Comparison of ENCODE assay signal across 23 cellular contexts in genomic region chr17:17570798-17571716, GRCh38. TPM values are rescaled to one million over a fixed set of nuclear protein-coding genes. Genes with fewer than 3 reads are reported as not detected.
DNase-seq lines count a peak whose midpoint lies in the region; ATAC-seq and TF ChIP-seq lines count a peak whose summit lies in the region.
"Had no signal": no experiment of that assay in that cellular context is flagged by ENCODE, and none has a peak within 500 bp of the region (broad histone marks: within the 10 kb centered on the region; RNA-seq: fewer than 3 reads in every experiment).

No MANE protein-coding gene starts in this region.

- no peaks in the 10 kb centered on the region for H3K27me3 ChIP-seq in endodermal cell (ENCODE audit: control insufficient read depth, insufficient read depth, low read length, poor library complexity, severe bottlenecking)
- H3K27me3 ChIP-seq: dorsolateral prefrontal cortex, gastrocnemius medialis had no signal

- H3K9me3 Mint-ChIP-seq in stimulated activated effector memory CD8-positive, alpha-beta T cell treated with anti-CD3 and anti-CD28 coated beads, Interleukin-12 subunit alpha, Interleukin-12 subunit beta, amount 100 ng/mL, for 72 hours, result no peaks in the 10 kb centered on the region
- H3K9me3 Mint-ChIP-seq in endodermal cell, result no peaks in the 10 kb centered on the region
- no peaks in the 10 kb centered on the region for H3K9me3 Mint-ChIP-seq in activated CD4-positive, alpha-beta memory T cell treated with anti-CD3 and anti-CD28 coated beads, Interleukin-2, amount 10 ng/mL, durations not matched to agents 7 days and 5 days
- H3K9me3 Mint-ChIP-seq in activated T-cell treated with anti-CD3 and anti-CD28 coated beads, Interleukin-2, amount 50 U/mL, for 72 hours, result no peaks in the 10 kb centered on the region
- H3K9me3 Mint-ChIP-seq: activated CD8-positive, alpha-beta T cell treated with anti-CD3 and anti-CD28 coated beads for 36 hours; immature natural killer cell; naive thymus-derived CD4-positive, alpha-beta T cell had no signal

- DNase-seq in DMS 273 (lab: John Stamatoyannopoulos, UW; ENCODE audit: unreplicated experiment), result peak; percentile 67
- DNase-seq in DMS 273 treated with DMSO at 0.1 percent for 48 hours (lab: John Stamatoyannopoulos, UW), result no peak
- DNase-seq in T-helper 17 cell, result no peak
- peak; percentile 47 for DNase-seq in left cardiac atrium
- no peak for DNase-seq in stimulated activated effector memory CD8-positive, alpha-beta T cell treated with anti-CD3 and anti-CD28 coated beads, Interleukin-12 subunit alpha, Interleukin-12 subunit beta, amount 100 ng/mL, for 72 hours (ENCODE audit: low spot score in 2 of 2)
- no peak for DNase-seq in endodermal cell
- DNase-seq in activated CD4-positive, alpha-beta memory T cell treated with anti-CD3 and anti-CD28 coated beads, Interleukin-2, amount 10 ng/mL, durations not matched to agents 7 days and 5 days, result no peak
- DNase-seq in activated T-cell treated with anti-CD3 and anti-CD28 coated beads, Interleukin-2, amount 50 U/mL, for 72 hours, result no peak
- DNase-seq: GDM1; immature natural killer cell; mammary epithelial cell; naive thymus-derived CD4-positive, alpha-beta T cell; stimulated activated CD8-positive, alpha-beta memory T cell treated with anti-CD3 and anti-CD28 coated beads, Interleukin-4, amount 100 ng/mL, for 48 hours; T-helper 1 cell had no signal

- H3K27me3 Mint-ChIP-seq in T-helper 17 cell (no peaks in the 10 kb centered on the region), endodermal cell (ENCODE audit: insufficient read depth) (no peaks in the 10 kb centered on the region)
- no peaks in the 10 kb centered on the region for H3K27me3 Mint-ChIP-seq in activated CD4-positive, alpha-beta memory T cell treated with anti-CD3 and anti-CD28 coated beads, Interleukin-2, amount 10 ng/mL, durations not matched to agents 7 days and 5 days
- no peaks in the 10 kb centered on the region for H3K27me3 Mint-ChIP-seq in activated T-cell treated with anti-CD3 and anti-CD28 coated beads, Interleukin-2, amount 50 U/mL, for 72 hours (ENCODE audit: low read depth)
- H3K27me3 Mint-ChIP-seq: activated CD8-positive, alpha-beta T cell treated with anti-CD3 and anti-CD28 coated beads for 36 hours; activated naive CD8-positive, alpha-beta T cell; naive thymus-derived CD4-positive, alpha-beta T cell had no signal

- no peak overlapping the region for H3K27ac ChIP-seq in endodermal cell (ENCODE audit: low read depth, low read length)
- H3K27ac ChIP-seq: 22Rv1, HL-60, parathyroid adenoma, thoracic aorta had no signal

- CTCF ChIA-PET in activated CD4-positive, alpha-beta memory T cell treated with anti-CD3 and anti-CD28 coated beads, Interleukin-2, amount 10 ng/mL, durations not matched to agents 7 days and 5 days (lab: Charles Lee), result interaction anchor here (1.0 to 3.3 kb wide), 2 partner anchors 74 to 75 kb away, joined by 4 to 28 read pairs; partner anchors contain the start of gene RASD1

- H3K4me3 ChIP-seq in endodermal cell (ENCODE audit: low read length), result no peak overlapping the region
- H3K4me3 ChIP-seq: dorsolateral prefrontal cortex, gastrocnemius medialis, smooth muscle cell, thoracic aorta had no signal

- no peaks in the 10 kb centered on the region for H3K4me1 ChIP-seq in endodermal cell (ENCODE audit: control insufficient read depth, insufficient read depth, low read length)
- H3K4me1 ChIP-seq: parathyroid adenoma had no signal

- H3K36me3 ChIP-seq in endodermal cell (ENCODE audit: control insufficient read depth, insufficient read depth, low read length), result no peaks in the 10 kb centered on the region
- H3K36me3 ChIP-seq: gastrocnemius medialis, thoracic aorta had no signal

- H3K9me3 ChIP-seq in T-helper 17 cell (ENCODE audit: control insufficient read depth, low read length, poor library complexity, severe bottlenecking) (no peaks in the 10 kb centered on the region), endodermal cell (ENCODE audit: control insufficient read depth, low read length) (no peaks in the 10 kb centered on the region)
- H3K9me3 ChIP-seq: gastrocnemius medialis, thoracic aorta had no signal

- H3K4me3 Mint-ChIP-seq in T-helper 17 cell (no peak overlapping the region), endodermal cell (no peak overlapping the region)
- H3K4me3 Mint-ChIP-seq in stimulated activated effector memory CD8-positive, alpha-beta T cell treated with anti-CD3 and anti-CD28 coated beads, Interleukin-12 subunit alpha, Interleukin-12 subunit beta, amount 100 ng/mL, for 72 hours, result no peak overlapping the region
- H3K4me3 Mint-ChIP-seq in activated CD4-positive, alpha-beta memory T cell treated with anti-CD3 and anti-CD28 coated beads, Interleukin-2, amount 10 ng/mL, durations not matched to agents 7 days and 5 days, result no peak overlapping the region
- no peak overlapping the region for H3K4me3 Mint-ChIP-seq in activated T-cell treated with anti-CD3 and anti-CD28 coated beads, Interleukin-2, amount 50 U/mL, for 72 hours
- H3K4me3 Mint-ChIP-seq: activated CD8-positive, alpha-beta T cell treated with anti-CD3 and anti-CD28 coated beads for 36 hours; activated naive CD8-positive, alpha-beta T cell; immature natural killer cell; naive thymus-derived CD4-positive, alpha-beta T cell had no signal

- peaks cover 18% of the 10 kb centered on the region for H3K4me1 Mint-ChIP-seq in T-helper 17 cell
- H3K4me1 Mint-ChIP-seq in stimulated activated effector memory CD8-positive, alpha-beta T cell treated with anti-CD3 and anti-CD28 coated beads, Interleukin-12 subunit alpha, Interleukin-12 subunit beta, amount 100 ng/mL, for 72 hours, result peaks cover 30% of the 10 kb centered on the region
- no peaks in the 10 kb centered on the region for H3K4me1 Mint-ChIP-seq in endodermal cell
- no peaks in the 10 kb centered on the region for H3K4me1 Mint-ChIP-seq in activated CD4-positive, alpha-beta memory T cell treated with anti-CD3 and anti-CD28 coated beads, Interleukin-2, amount 10 ng/mL, durations not matched to agents 7 days and 5 days
- H3K4me1 Mint-ChIP-seq in activated T-cell treated with anti-CD3 and anti-CD28 coated beads, Interleukin-2, amount 50 U/mL, for 72 hours (ENCODE audit: low read depth), result no peaks in the 10 kb centered on the region
- H3K4me1 Mint-ChIP-seq: immature natural killer cell had no signal

- H3K9ac ChIP-seq in endodermal cell (ENCODE audit: extremely low read depth, low read length, poor library complexity, severe bottlenecking), result no peak overlapping the region
- H3K9ac ChIP-seq: parathyroid adenoma had no signal

- 91 to 93% methylated on average over 15 of the region's 15 CpGs for WGBS in endodermal cell (ENCODE audit: insufficient coverage in 1 of 2, insufficient read length in 1 of 2), 2 experiments

- H3K27ac Mint-ChIP-seq in T-helper 17 cell, result peak overlapping the region; percentile 84
- H3K27ac Mint-ChIP-seq in stimulated activated effector memory CD8-positive, alpha-beta T cell treated with anti-CD3 and anti-CD28 coated beads, Interleukin-12 subunit alpha, Interleukin-12 subunit beta, amount 100 ng/mL, for 72 hours, result peak overlapping the region; percentile 3
- no peak overlapping the region for H3K27ac Mint-ChIP-seq in endodermal cell
- H3K27ac Mint-ChIP-seq in activated CD4-positive, alpha-beta memory T cell treated with anti-CD3 and anti-CD28 coated beads, Interleukin-2, amount 10 ng/mL, durations not matched to agents 7 days and 5 days, result no peak overlapping the region
- H3K27ac Mint-ChIP-seq in activated T-cell treated with anti-CD3 and anti-CD28 coated beads, Interleukin-2, amount 50 U/mL, for 72 hours, result no peak overlapping the region
- H3K27ac Mint-ChIP-seq: activated CD8-positive, alpha-beta T cell treated with anti-CD3 and anti-CD28 coated beads for 36 hours; activated naive CD8-positive, alpha-beta T cell had no signal

- H3K36me3 Mint-ChIP-seq in T-helper 17 cell (ENCODE audit: low read depth) (peaks cover 3% of the 10 kb centered on the region), endodermal cell (ENCODE audit: low read depth) (peaks cover 8% of the 10 kb centered on the region)
- peaks cover 5% of the 10 kb centered on the region for H3K36me3 Mint-ChIP-seq in stimulated activated effector memory CD8-positive, alpha-beta T cell treated with anti-CD3 and anti-CD28 coated beads, Interleukin-12 subunit alpha, Interleukin-12 subunit beta, amount 100 ng/mL, for 72 hours
- H3K36me3 Mint-ChIP-seq in activated CD4-positive, alpha-beta memory T cell treated with anti-CD3 and anti-CD28 coated beads, Interleukin-2, amount 10 ng/mL, durations not matched to agents 7 days and 5 days (ENCODE audit: low read depth), result no peaks in the 10 kb centered on the region
- no peaks in the 10 kb centered on the region for H3K36me3 Mint-ChIP-seq in activated T-cell treated with anti-CD3 and anti-CD28 coated beads, Interleukin-2, amount 50 U/mL, for 72 hours (ENCODE audit: insufficient read depth in 2 of 2)
- H3K36me3 Mint-ChIP-seq: activated naive CD8-positive, alpha-beta T cell; immature natural killer cell had no signal

- POLR2A ChIA-PET in activated CD4-positive, alpha-beta memory T cell treated with anti-CD3 and anti-CD28 coated beads, Interleukin-2, amount 10 ng/mL, durations not matched to agents 7 days and 5 days (lab: Charles Lee), result no interaction called here

- ATAC-seq in T-helper 17 cell, result no peak
- no peak for ATAC-seq in left cardiac atrium
- no peak for ATAC-seq in stimulated activated effector memory CD8-positive, alpha-beta T cell treated with anti-CD3 and anti-CD28 coated beads, Interleukin-12 subunit alpha, Interleukin-12 subunit beta, amount 100 ng/mL, for 72 hours
- ATAC-seq in activated T-cell treated with anti-CD3 and anti-CD28 coated beads, Interleukin-2, amount 50 U/mL, for 72 hours (replicated peaks in 1 of 2), result no peak
- ATAC-seq: activated CD8-positive, alpha-beta T cell treated with anti-CD3 and anti-CD28 coated beads for 36 hours; naive thymus-derived CD4-positive, alpha-beta T cell had no signal

- intact Hi-C loops in left cardiac atrium (cut with DNase I), result loop anchor here in 1 of 2 donors (1.0 to 2.0 kb wide), 2 partner anchors 20 to 216 kb away; partner anchors contain the start of gene PEMT

- no peak for TF ChIP-seq CTCF in endodermal cell (conservative IDR thresholded peaks at IDR 0.05)

RNA-seq across cellular contexts. Expression of gene PEMT, which starts 20.5 kb away (rescaled TPM):
- total RNA-seq in T-helper 17 cell (10 to 100 TPM; 13.8 to 14.8 TPM), left cardiac atrium (10 to 100 TPM; 28.1 to 36.5 TPM), endodermal cell (10 to 100 TPM; 38.3 to 52.7 TPM)
- 49.1 TPM for polyA plus RNA-seq in endodermal cell (2013, experiment 1 of 2)
- 42.1 TPM for polyA plus RNA-seq in endodermal cell (2013, experiment 2 of 2)
- 10 to 100 TPM; 17.2 to 22.0 TPM for total RNA-seq in activated CD4-positive, alpha-beta memory T cell treated with anti-CD3 and anti-CD28 coated beads, Interleukin-2, amount 10 ng/mL, durations not matched to agents 7 days and 5 days
- total RNA-seq in activated T-cell treated with anti-CD3 and anti-CD28 coated beads, Interleukin-2, amount 50 U/mL, for 72 hours, result 10 to 100 TPM; 21.6 to 36.8 TPM

Comparison
In these comparisons a context has a peak if more than half of its experiments do, and no peak if none do; other contexts are left out.
1. DNase-seq: peak in DMS 273 (single experiment) and left cardiac atrium (single experiment); none in DMS 273 treated with DMSO at 0.1 percent for 48 hours (single experiment), T-helper 17 cell (0 of 3), stimulated activated effector memory CD8-positive, alpha-beta T cell treated with anti-CD3 and anti-CD28 coated beads, Interleukin-12 subunit alpha, Interleukin-12 subunit beta, amount 100 ng/mL, for 72 hours (0 of 2), endodermal cell (single experiment), activated CD4-positive, alpha-beta memory T cell treated with anti-CD3 and anti-CD28 coated beads, Interleukin-2, amount 10 ng/mL, durations not matched to agents 7 days and 5 days (single experiment) and activated T-cell treated with anti-CD3 and anti-CD28 coated beads, Interleukin-2, amount 50 U/mL, for 72 hours (0 of 2).
2. H3K27ac Mint-ChIP-seq: peak in T-helper 17 cell (single experiment) and stimulated activated effector memory CD8-positive, alpha-beta T cell treated with anti-CD3 and anti-CD28 coated beads, Interleukin-12 subunit alpha, Interleukin-12 subunit beta, amount 100 ng/mL, for 72 hours (single experiment); none in endodermal cell (single experiment), activated CD4-positive, alpha-beta memory T cell treated with anti-CD3 and anti-CD28 coated beads, Interleukin-2, amount 10 ng/mL, durations not matched to agents 7 days and 5 days (single experiment) and activated T-cell treated with anti-CD3 and anti-CD28 coated beads, Interleukin-2, amount 50 U/mL, for 72 hours (single experiment).